ENCODE assay signal across 8 cellular contexts in genomic region chr10:18659784-18660561, GRCh38. TPM values are rescaled to one million over a fixed set of nuclear protein-coding genes. Genes with fewer than 3 reads are reported as not detected.
DNase-seq lines count a peak whose midpoint lies in the region; ATAC-seq and TF ChIP-seq lines count a peak whose summit lies in the region.

No MANE protein-coding gene starts in this region.

- H4K8ac ChIP-seq in IMR-90 (ENCODE audit: low read depth in 2 of 2, low read length in 2 of 2) = peak overlapping the region; percentile 69 to 77

- dilution Hi-C loops in IMR-90 (cut with HindIII; ENCODE audit: low sequenced_read_pairs, unreplicated experiment) = no loop called here

- H3K4me2 ChIP-seq in IMR-90 (ENCODE audit: low read depth, low read length) = peak overlapping the region; percentile 97

- peaks cover 3% of the 10 kb centered on the region for H3K36me3 ChIP-seq in IMR-90 (ENCODE audit: control insufficient read depth, insufficient read depth, low read length)
- no peaks in the 10 kb centered on the region for H3K36me3 ChIP-seq in neuron (ENCODE audit: insufficient read depth, low read length)

- H4K91ac ChIP-seq in IMR-90 (ENCODE audit: insufficient read depth, low read depth, low read length) = peak overlapping the region; percentile 75

- POLR2A ChIA-PET in IMR-90 (lab: Charles Lee; ENCODE audit: unreplicated experiment) = no interaction called here

- peak overlapping the region; percentile 50; the same call in 1 of the 3 replicates for H2BK15ac ChIP-seq in IMR-90 (ENCODE audit: low read depth, low read length)

- in situ Hi-C loops in IMR-90 (cut with MboI; ENCODE audit: low sequenced_read_pairs) = no loop called here

- 0% methylated on average over 9 of the region's 25 CpGs; no CpG with 5 or more reads in 1 of the 2 experiments for WGBS in IMR-90 (ENCODE audit: extremely low coverage in 2 of 2, insufficient read length in 1 of 2), 2 experiments

- H3K9me3 ChIP-seq in IMR-90 (ENCODE audit: control insufficient read depth, insufficient read depth, low read length) (no peaks in the 10 kb centered on the region), neuron (ENCODE audit: low read length) (peaks cover 2% of the 10 kb centered on the region)

- peak overlapping the region; percentile 73 for H2BK5ac ChIP-seq in IMR-90 (ENCODE audit: low read depth, low read length, poor library complexity, severe bottlenecking)

- H2AK9ac ChIP-seq in IMR-90 (replicated peaks; ENCODE audit: low read depth, low read length, poor library complexity) = peak overlapping the region; percentile 97

- H3K4ac ChIP-seq in IMR-90 (ENCODE audit: low read depth, low read length) = peak overlapping the region; percentile 53

- H4K5ac ChIP-seq in IMR-90 (ENCODE audit: low read depth, low read length) = peak overlapping the region; percentile 58

- H3K9ac ChIP-seq in IMR-90 (ENCODE audit: low read depth, low read length) = peak overlapping the region; percentile 97

- peaks cover 16% of the 10 kb centered on the region; the same call in 1 of the 2 replicates for H4K20me1 ChIP-seq in IMR-90 (ENCODE audit: insufficient read depth, low read length)

- TSS peak; percentile 35 for BruUV-seq in IMR-90 (replicated peaks; lab: Mats Ljungman, UMichigan)

- H2AFZ ChIP-seq in IMR-90 (replicated peaks; ENCODE audit: low read length, poor library complexity) (peak overlapping the region; percentile 97), neuron (ENCODE audit: low read depth, low read length) (peak overlapping the region; percentile 85)

- H3K4me3 ChIP-seq in IMR-90 (ENCODE audit: insufficient read depth, low read depth, low read length) = peak overlapping the region; percentile 95
- H3K4me3 ChIP-seq in fibroblast of the aortic adventitia (ENCODE audit: low read depth, low read length) = peak overlapping the region; percentile 79
- H3K4me3 ChIP-seq in neuron (ENCODE audit: low read length) = peak overlapping the region; percentile 96

- 0 out of 2 replicates have a peak overlapping the region, but pooled peaks have one; percentile 6 for H2BK20ac ChIP-seq in IMR-90 (ENCODE audit: low read depth, low read length)

- H3K4me1 ChIP-seq in IMR-90 (ENCODE audit: control insufficient read depth, insufficient read depth, low read length) = peaks cover 3% of the 10 kb centered on the region
- H3K4me1 ChIP-seq in neuron (ENCODE audit: insufficient read depth, low read length) = peaks cover 16% of the 10 kb centered on the region

- H2BK120ac ChIP-seq in IMR-90 (ENCODE audit: low read depth, low read length) = 0 out of 2 replicates have a peak overlapping the region, but pooled peaks have one; percentile 47

- H3K56ac ChIP-seq in IMR-90 (ENCODE audit: extremely low read depth, insufficient read depth, low read length) = peak overlapping the region; percentile 64

- H3K27me3 ChIP-seq in IMR-90 (ENCODE audit: control insufficient read depth, insufficient read depth, low read length) = no peaks in the 10 kb centered on the region
- H3K27me3 ChIP-seq in neuron (ENCODE audit: insufficient read depth, low read length) = no peaks in the 10 kb centered on the region

- TF ChIP-seq POLR2A in IMR-90 (IDR thresholded peaks at IDR 0.05; ENCODE audit: low read depth, low read length) = no peak

- H3K79me1 ChIP-seq in IMR-90 (ENCODE audit: low read depth in 1 of 2, low read length in 2 of 2) = peaks cover 7 to 34% of the 10 kb centered on the region in 2 experiments

- peak overlapping the region; percentile 90 for H3K27ac ChIP-seq in IMR-90 (ENCODE audit: insufficient read depth, low read length)

- peak overlapping the region; percentile 59 for H3K18ac ChIP-seq in IMR-90 (ENCODE audit: low read depth, low read length)

- no peak for TF ChIP-seq RAD21 in IMR-90 (IDR thresholded peaks at IDR 0.05; ENCODE audit: low read length)

- H2AK5ac ChIP-seq in IMR-90 (ENCODE audit: low read depth, low read length) = peak overlapping the region; percentile 54

- H3K23ac ChIP-seq in IMR-90 (ENCODE audit: low read depth, low read length) = peak overlapping the region; percentile 95

- TF ChIP-seq CTCF in IMR-90 (conservative IDR thresholded peaks at IDR 0.05; ENCODE audit: low read depth, low read length) (no peak), fibroblast of the aortic adventitia (IDR thresholded peaks at IDR 0.05; ENCODE audit: insufficient read depth, low read length) (no peak)

- H3K9me1 ChIP-seq in IMR-90 (ENCODE audit: insufficient read depth, low read length) = peaks cover 6% of the 10 kb centered on the region; the same call in 1 of the 2 replicates

- intact Hi-C loops in IMR-90 (cut with micrococcal nuclease) = loop anchor here (2.0 kb wide), 1 partner anchor 239 kb away; no protein-coding TSS in a partner anchor

- DNase-seq in NCI-H2196 (lab: John Stamatoyannopoulos, UW; ENCODE audit: unreplicated experiment) (peak; percentile 32), NCI-H2196 treated with DMSO at 0.1 percent for 48 hours (lab: John Stamatoyannopoulos, UW; ENCODE audit: unreplicated experiment) (no peak), IMR-90 (peak; percentile 31), T-helper 9 cell (peak; percentile 2), fibroblast of the aortic adventitia (ENCODE audit: low read depth) (peak; percentile 51), middle frontal gyrus (ENCODE audit: extremely low spot score, low spot score) (no peak)

- ATAC-seq in GM21723 (IDR thresholded peaks at IDR 0.05; ENCODE audit: unreplicated experiment) = peak; percentile 40
- peak; percentile 5 for ATAC-seq in IMR-90 (ENCODE audit: low read depth)

- CTCF ChIA-PET in IMR-90 (lab: Yijun Ruan, JAX) = no interaction called here

- peak overlapping the region; percentile 71 for H3K14ac ChIP-seq in IMR-90 (replicated peaks; ENCODE audit: low read depth, low read length)

TF ChIP-seq in IMR-90, 13 proteins besides CTCF, POLR2A, EP300 and RAD21:
- TF ChIP-seq CEBPB (IDR thresholded peaks at IDR 0.05; ENCODE audit: low read depth, low read length) (peak; percentile 32; the same call in 1 of the 2 replicates), BHLHE40 (IDR thresholded peaks at IDR 0.05; ENCODE audit: low read depth, low read length) (no peak)

RNA-seq across cellular contexts. Expression of gene ARL5B, which starts 0.7 kb away (rescaled TPM):
- total RNA-seq in IMR-90 (2012; rRNA removed) = 12.0 and 32.8 TPM in 2 replicates
- polyA plus RNA-seq in IMR-90 (2012; rRNA removed) = 4.8 and 5.9 TPM in 2 replicates
- 0.69 and 0.88 TPM in 2 replicates for polyA plus RNA-seq in IMR-90 (2012; cell fraction: cytosol; rRNA removed)
- polyA plus RNA-seq in IMR-90 (2012; cell fraction: nucleus; rRNA removed; ENCODE audit: low replicate concordance) = 3.1 and 41.9 TPM in 2 replicates
- total RNA-seq in fibroblast of the aortic adventitia (ENCODE audit: low replicate concordance) = 11.6 and 18.0 TPM in 2 replicates

RNA-seq across cellular contexts. Expression of gene NSUN6, which starts 8.6 kb away (rescaled TPM):
- total RNA-seq in IMR-90 (2012; rRNA removed) (11.4 and 11.5 TPM in 2 replicates), fibroblast of the aortic adventitia (ENCODE audit: low replicate concordance) (12.3 and 23.4 TPM in 2 replicates)
- polyA plus RNA-seq in IMR-90 (2012; rRNA removed) = 4.1 and 4.6 TPM in 2 replicates
- 0.73 and 1.1 TPM in 2 replicates for polyA plus RNA-seq in IMR-90 (2012; cell fraction: cytosol; rRNA removed)
- polyA plus RNA-seq in IMR-90 (2012; cell fraction: nucleus; rRNA removed; ENCODE audit: low replicate concordance) = 1.6 and 13.3 TPM in 2 replicates

Comparison
In these comparisons a context has a peak if more than half of its experiments do, and no peak if none do; other contexts are left out.
1. DNase-seq: peak in NCI-H2196 (single experiment), IMR-90 (single experiment), T-helper 9 cell (single experiment) and fibroblast of the aortic adventitia (single experiment); none in NCI-H2196 treated with DMSO at 0.1 percent for 48 hours (single experiment) and middle frontal gyrus (single experiment).
2. Peak in every context shown above with its lines, with median percentiles within 50 percentile points of each other: H3K4me3 ChIP-seq.